Comparison of ENCODE assay signal across 8 cellular contexts in the genomic region with DNA sequence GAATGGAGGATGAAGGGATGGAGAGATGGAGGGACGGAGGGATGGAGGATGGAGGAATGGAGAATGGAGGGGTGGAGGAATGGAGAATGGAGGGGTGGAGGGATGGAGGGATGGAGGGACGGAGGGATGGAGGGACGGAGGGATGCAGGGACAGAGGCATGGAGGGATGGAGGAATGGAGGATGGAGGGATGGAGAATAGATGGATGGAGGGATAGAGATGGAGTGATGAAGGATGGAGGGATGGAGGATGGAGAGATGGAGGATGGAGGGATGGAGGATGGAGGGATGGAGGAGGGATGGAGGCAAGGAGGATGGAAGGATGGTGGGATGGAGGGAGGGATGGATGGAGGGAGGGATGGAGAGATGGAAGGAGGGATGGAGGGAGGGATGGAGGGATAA. TPM values are rescaled to one million over a fixed set of nuclear protein-coding genes. Genes with fewer than 3 reads are reported as not detected.
"Had no signal": no experiment of that assay in that cellular context is flagged by ENCODE, and none has a peak within 500 bp of the region (broad histone marks: within the 10 kb centered on the region; RNA-seq: fewer than 3 reads in every experiment).

No MANE protein-coding gene starts in this region.

- H3K36me3 ChIP-seq: HAP-1 had no signal

- H3K4me2 ChIP-seq: GM23338 had no signal

- H3K27me3 Mint-ChIP-seq: IgD-negative memory B cell had no signal

- H3K27ac Mint-ChIP-seq: GM23338, IgD-negative memory B cell had no signal

- H3K9me3 Mint-ChIP-seq: GM23338, IgD-negative memory B cell had no signal

- H3K9me3 ChIP-seq: HAP-1 had no signal

- H2AFZ ChIP-seq: GM23338 had no signal

- H3K4me3 Mint-ChIP-seq: GM23338, IgD-negative memory B cell had no signal

- H3K4me1 ChIP-seq: HAP-1 had no signal

- DNase-seq: KG1 had no signal

- H3K4me3 ChIP-seq: GM23338, HAP-1 had no signal

- ATAC-seq: GM23338, HCT116, HepG2 had no signal

- H3K4me1 Mint-ChIP-seq: IgD-negative memory B cell had no signal

- H3K27ac ChIP-seq: HL-60 had no signal

RNA-seq across cellular contexts. Expression of a gene that starts 30.0 kb away (rescaled TPM):
- total RNA-seq: HT1080 had no signal
